Comparison of ENCODE assay signal across 19 cellular contexts in genomic region chrX:33204889-33205288, GRCh38. TPM values are rescaled to one million over a fixed set of nuclear protein-coding genes. Genes with fewer than 3 reads are reported as not detected.
DNase-seq lines count a peak whose midpoint lies in the region; ATAC-seq, FAIRE-seq and TF ChIP-seq lines count a peak whose summit lies in the region.
"Had no signal": no experiment of that assay in that cellular context is flagged by ENCODE, and none has a peak within 500 bp of the region (broad histone marks: within the 10 kb centered on the region; RNA-seq: fewer than 3 reads in every experiment).

No MANE protein-coding gene starts in this region.

- H3K27me3 ChIP-seq in mammary epithelial cell (ENCODE audit: insufficient read depth, low read length) = no peaks in the 10 kb centered on the region
- no peaks in the 10 kb centered on the region for H3K27me3 ChIP-seq in rectal smooth muscle tissue (ENCODE audit: control insufficient read depth, insufficient read depth, low read length)
- H3K27me3 ChIP-seq: body of pancreas, stomach had no signal

- peaks cover 27% of the 10 kb centered on the region for H3K79me2 ChIP-seq in mammary epithelial cell (ENCODE audit: insufficient read depth, low read length)

- H4K20me1 ChIP-seq in mammary epithelial cell (ENCODE audit: insufficient read depth, low read length) = no peaks in the 10 kb centered on the region

- H3K4me1 ChIP-seq in mammary epithelial cell (ENCODE audit: insufficient read depth, low read length) (peaks cover 4% of the 10 kb centered on the region), rectal smooth muscle tissue (ENCODE audit: control insufficient read depth, insufficient read depth, low read length) (no peaks in the 10 kb centered on the region)
- H3K4me1 ChIP-seq: body of pancreas, Caco-2, stomach had no signal

- no peak for FAIRE-seq in GM12892 (lab: Jason Lieb, UNC)
- FAIRE-seq: H1, K562 had no signal

- H3K4me2 ChIP-seq in mammary epithelial cell (ENCODE audit: insufficient read depth, low read depth, low read length) = peak overlapping the region; percentile 85
- H3K4me2 ChIP-seq: PC-9 had no signal

- in situ Hi-C loops in mammary epithelial cell (cut with MboI; ENCODE audit: low sequenced_read_pairs in 2 of 2) = no loop called here

- dilution Hi-C loops in mammary epithelial cell (cut with HindIII; ENCODE audit: low sequenced_read_pairs) = no loop called here

- intact Hi-C loops in mammary epithelial cell (cut with micrococcal nuclease) = loop anchor here (10.0 kb wide), 1 partner anchor 330 kb away; no protein-coding TSS in a partner anchor
- intact Hi-C loops in left ventricle myocardium superior (cut with micrococcal nuclease) = no loop called here

- TF ChIP-seq POLR2A in GM12892 (IDR thresholded peaks at IDR 0.05; ENCODE audit: low read depth, low read length) = no peak

- H2AFZ ChIP-seq in mammary epithelial cell (ENCODE audit: low read depth, low read length) = peak overlapping the region; percentile 13
- H2AFZ ChIP-seq: PC-9 had no signal

- no peak overlapping the region for H3K9ac ChIP-seq in mammary epithelial cell (ENCODE audit: insufficient read depth, low read length)
- H3K9ac ChIP-seq in rectal smooth muscle tissue (ENCODE audit: low read length) = no peak overlapping the region

- H3K27ac ChIP-seq in mammary epithelial cell (ENCODE audit: insufficient read depth, low read depth, low read length) (peak overlapping the region; percentile 68), rectal smooth muscle tissue (ENCODE audit: low read depth, low read length) (peak overlapping the region; percentile 34)
- H3K27ac ChIP-seq: body of pancreas, PC-9 had no signal

- peak; percentile 80 for ATAC-seq in left ventricle myocardium superior
- no peak for ATAC-seq in HG02642 (IDR thresholded peaks at IDR 0.05; ENCODE audit: poor library complexity, unreplicated experiment)
- ATAC-seq: body of pancreas, K562, left lobe of liver had no signal

- CTCF ChIA-PET in mammary epithelial cell (lab: Charles Lee; ENCODE audit: low non-redundant PET) = no interaction called here

- no peak for TF ChIP-seq CTCF in mammary epithelial cell (conservative IDR thresholded peaks at IDR 0.05 in 1 of 2, IDR thresholded peaks at IDR 0.05 in 1 of 2; ENCODE audit: extremely low read depth in 1 of 2, insufficient read depth in 1 of 2, low read depth in 1 of 2, low read length in 2 of 2)

- DNase-seq in HPDE6-E6E7 (ENCODE audit: extremely low spot score) = peak; percentile 1
- peak; percentile 78 for DNase-seq in mammary epithelial cell
- DNase-seq in left ventricle myocardium superior = no peak
- no peak for DNase-seq in GM12892 (ENCODE audit: insufficient read length)
- DNase-seq in OCI-M1 (lab: John Stamatoyannopoulos, UW) = no peak
- no peak for DNase-seq in cerebellum (ENCODE audit: low spot score)
- DNase-seq: activated effector memory CD4-positive, alpha-beta T cell treated with anti-CD3 and anti-CD28 coated beads, Interleukin-2, amount 50 U/mL, for 16 hours; Caco-2; NCI-H1417; NCI-H345; nephron progenitor cell; PC-9; stomach had no signal

- BruUV-seq in mammary epithelial cell (replicated peaks; lab: Mats Ljungman, UMichigan) = no TSS peak

- no peaks in the 10 kb centered on the region for H3K9me3 ChIP-seq in mammary epithelial cell (replicated peaks; ENCODE audit: insufficient read depth, low read length)
- H3K9me3 ChIP-seq: body of pancreas, Caco-2, stomach had no signal

- H3K4me3 ChIP-seq in mammary epithelial cell (replicated peaks in 1 of 3; ENCODE audit: insufficient read depth in 1 of 3, low read depth in 2 of 3, low read length in 3 of 3) = peak overlapping the region in 2 of 3 experiments; percentile 14 to 44
- H3K4me3 ChIP-seq in rectal smooth muscle tissue (ENCODE audit: low read length) = no peak overlapping the region
- H3K4me3 ChIP-seq: body of pancreas, K562, PC-9 had no signal

- WGBS in mammary epithelial cell (ENCODE audit: low coverage, missing lambda C conversion rate) = 49% methylated on average over 5 of the region's 5 CpGs

- H3K36me3 ChIP-seq in mammary epithelial cell (ENCODE audit: insufficient read depth, low read length) (no peaks in the 10 kb centered on the region), rectal smooth muscle tissue (ENCODE audit: control insufficient read depth, insufficient read depth, low read length) (no peaks in the 10 kb centered on the region)
- H3K36me3 ChIP-seq: stomach had no signal

RNA-seq across cellular contexts. Expression of gene DMD, which starts 6.5 kb away (rescaled TPM):
- total RNA-seq in mammary epithelial cell (10 to 100 TPM; 24.4 to 73.2 TPM), left ventricle myocardium superior (131 TPM), cerebellum (179 TPM)
- polyA plus RNA-seq in mammary epithelial cell = 12.2 TPM
- 35.4 TPM for polyA minus RNA-seq in mammary epithelial cell
- polyA plus RNA-seq in GM12892 (2012; ENCODE audit: missing spikeins) = 4.3 TPM

Comparison
In these comparisons a context has a peak if more than half of its experiments do, and no peak if none do; other contexts are left out.
1. DNase-seq: peak in HPDE6-E6E7 (single experiment) and mammary epithelial cell (single experiment); none in left ventricle myocardium superior (single experiment), GM12892 (single experiment), OCI-M1 (single experiment) and cerebellum (single experiment).